Comparison of ENCODE assay signal across 29 cellular contexts in genomic region chr12:14213542-14213941, GRCh38.
DNase-seq lines count a peak whose midpoint lies in the region; ATAC-seq, FAIRE-seq and TF ChIP-seq lines count a peak whose summit lies in the region.
"Had no signal": no experiment of that assay in that cellular context is flagged by ENCODE, and none has a peak within 500 bp of the region (broad histone marks: within the 10 kb centered on the region; RNA-seq: fewer than 3 reads in every experiment).

No MANE protein-coding gene starts in this region.

- in situ Hi-C loops in transverse colon (cut with MboI; ENCODE audit: low pct_ligation_motif_present in 1 of 4, low pct_unique_long_range_greater_than_20kb in 1 of 4, low sequenced_read_pairs in 3 of 4) = no loop called here

- H3K36me3 ChIP-seq in colonic mucosa = no peaks in the 10 kb centered on the region
- no peaks in the 10 kb centered on the region for H3K36me3 ChIP-seq in transverse colon
- H3K36me3 ChIP-seq: pancreas, Peyer's patch, right atrium auricular region, thoracic aorta had no signal

- TF ChIP-seq RAD21 in Ishikawa (IDR thresholded peaks at IDR 0.05; ENCODE audit: low read depth) = no peak

- TF ChIP-seq CTCF in colonic mucosa (IDR thresholded peaks at IDR 0.05) (no peak), mesothelial cell of epicardium (IDR thresholded peaks at IDR 0.05; ENCODE audit: unreplicated experiment) (no peak), transverse colon (IDR thresholded peaks at IDR 0.05) (no peak)

- WGBS in transverse colon (ENCODE audit: low coverage in 1 of 2), 2 donors = 72 to 83% methylated on average over 1 of the region's 1 CpG

- peaks cover 7% of the 10 kb centered on the region for H3K36me3 Mint-ChIP-seq in mesothelial cell of epicardium
- H3K36me3 Mint-ChIP-seq: stimulated activated memory B cell treated with anti-CD40 and anti-IgM and Interleukin-4, amounts not matched to agents 10 μg/mL and 1 μg/mL and 100 μg/mL, for 72 hours had no signal

- peak overlapping the region in 1 of 2 donors; percentile 28 for H3K9ac ChIP-seq in colonic mucosa (ENCODE audit: low read depth in 2 of 2, low read length in 2 of 2)

- no peaks in the 10 kb centered on the region for H3K27me3 ChIP-seq in colonic mucosa
- no peaks in the 10 kb centered on the region for H3K27me3 ChIP-seq in transverse colon
- H3K27me3 ChIP-seq: pancreas, Peyer's patch, right atrium auricular region had no signal

- H3K27ac ChIP-seq in colonic mucosa (peak overlapping the region; percentile 82), transverse colon (peak overlapping the region; percentile 77 to 89 (median 80))
- H3K27ac ChIP-seq: pancreas, right atrium auricular region, thoracic aorta had no signal

- H3K4me3 ChIP-seq in colonic mucosa (no peak overlapping the region), transverse colon (no peak overlapping the region)
- H3K4me3 ChIP-seq: lung, pancreas, Peyer's patch, right atrium auricular region, thoracic aorta had no signal

- no peak overlapping the region for H3K4me3 Mint-ChIP-seq in mesothelial cell of epicardium
- H3K4me3 Mint-ChIP-seq: activated CD8-positive, alpha-beta T cell treated with anti-CD3 and anti-CD28 coated beads, Interleukin-2, amount 10 ng/mL, durations not matched to agents 7 days and 5 days; naive thymus-derived CD4-positive, alpha-beta T cell; stimulated activated memory B cell treated with anti-CD40 and anti-IgM and Interleukin-4, amounts not matched to agents 10 μg/mL and 1 μg/mL and 100 μg/mL, for 72 hours had no signal

- DNase-seq in colonic mucosa (no peak), mesothelial cell of epicardium (ENCODE audit: low spot score in 2 of 2, unreplicated experiment in 2 of 2) (no peak), transverse colon (no peak), urothelium cell line (ENCODE audit: low spot score) (no peak), GM19239 (ENCODE audit: insufficient read length, low spot score) (no peak)
- DNase-seq: activated CD8-positive, alpha-beta T cell treated with anti-CD3 and anti-CD28 coated beads, Interleukin-2, amount 10 ng/mL, durations not matched to agents 7 days and 5 days; activated gamma-delta T cell; activated T-cell treated with anti-CD3 and anti-CD28 coated beads for 4 hours; effector CD4-positive, alpha-beta T cell; hippocampal formation; KG1; MV-4-11; naive thymus-derived CD4-positive, alpha-beta T cell; NCI-H510A; pancreas; Peyer's patch; stimulated activated CD4-positive, alpha-beta T cell treated with anti-CD3 and anti-CD28 coated beads, Interleukin-4, amount 100 ng/mL, for 1 hour; T-helper 1 cell had no signal

- H3K9me3 Mint-ChIP-seq in mesothelial cell of epicardium = peaks cover 4% of the 10 kb centered on the region
- H3K9me3 Mint-ChIP-seq: stimulated activated memory B cell treated with anti-CD40 and anti-IgM and Interleukin-4, amounts not matched to agents 10 μg/mL and 1 μg/mL and 100 μg/mL, for 72 hours had no signal

- ATAC-seq in GM21619 (IDR thresholded peaks at IDR 0.05; ENCODE audit: unreplicated experiment) = no peak
- ATAC-seq: activated CD8-positive, alpha-beta T cell treated with anti-CD3 and anti-CD28 coated beads, Interleukin-2, amount 10 ng/mL, durations not matched to agents 7 days and 5 days; esophagus mucosa; naive thymus-derived CD4-positive, alpha-beta T cell; stimulated activated memory B cell treated with anti-CD40 and anti-IgM and Interleukin-4, amounts not matched to agents 10 μg/mL and 1 μg/mL and 100 μg/mL, for 72 hours had no signal

- intact Hi-C loops in colonic mucosa (cut with DNase I) = no loop called here
- intact Hi-C loops in transverse colon (cut with DNase I; ENCODE audit: low total_unique reads) = no loop called here

- H3K27me3 Mint-ChIP-seq in mesothelial cell of epicardium (ENCODE audit: low read depth) = no peaks in the 10 kb centered on the region
- H3K27me3 Mint-ChIP-seq: naive thymus-derived CD4-positive, alpha-beta T cell; stimulated activated memory B cell treated with anti-CD40 and anti-IgM and Interleukin-4, amounts not matched to agents 10 μg/mL and 1 μg/mL and 100 μg/mL, for 72 hours had no signal

- FAIRE-seq in urothelium cell line (lab: Jason Lieb, UNC) (no peak), GM19239 (lab: Jason Lieb, UNC) (no peak)
- FAIRE-seq: D721Med, frontal cortex, islet of Langerhans, pancreas, TTC549 had no signal

- H3K9me3 ChIP-seq in colonic mucosa (no peaks in the 10 kb centered on the region), transverse colon (no peaks in the 10 kb centered on the region)
- H3K9me3 ChIP-seq: pancreas, Peyer's patch, thoracic aorta had no signal

- H3K4me1 ChIP-seq in colonic mucosa = peaks cover 3% of the 10 kb centered on the region
- peaks cover 12 to 67% (median 47%) of the 10 kb centered on the region in 4 donors for H3K4me1 ChIP-seq in transverse colon
- H3K4me1 ChIP-seq: right atrium auricular region had no signal

- no peak for TF ChIP-seq POLR2A in transverse colon (IDR thresholded peaks at IDR 0.05)

- peak overlapping the region; percentile 85 for H3K27ac Mint-ChIP-seq in mesothelial cell of epicardium
- H3K27ac Mint-ChIP-seq: activated CD8-positive, alpha-beta T cell treated with anti-CD3 and anti-CD28 coated beads, Interleukin-2, amount 10 ng/mL, durations not matched to agents 7 days and 5 days; naive thymus-derived CD4-positive, alpha-beta T cell; stimulated activated memory B cell treated with anti-CD40 and anti-IgM and Interleukin-4, amounts not matched to agents 10 μg/mL and 1 μg/mL and 100 μg/mL, for 72 hours had no signal

- H3K4me1 Mint-ChIP-seq in mesothelial cell of epicardium = peaks cover 44% of the 10 kb centered on the region

- TF ChIP-seq EP300 in Ishikawa (IDR thresholded peaks at IDR 0.05; ENCODE audit: borderline replicate concordance) (peak; percentile 90), transverse colon (IDR thresholded peaks at IDR 0.05; ENCODE audit: low read depth) (no peak)

TF ChIP-seq in Ishikawa, 13 proteins besides CTCF, POLR2A, EP300 and RAD21:
- TF ChIP-seq CEBPB (IDR thresholded peaks at IDR 0.05) (no peak), USF1 (IDR thresholded peaks at IDR 0.05) (no peak), FOXM1 (IDR thresholded peaks at IDR 0.05; ENCODE audit: borderline replicate concordance, low read depth) (peak; percentile 53; the same call in 1 of the 2 replicates), TEAD4 (IDR thresholded peaks at IDR 0.05) (peak; percentile 94), MAX (IDR thresholded peaks at IDR 0.05) (no peak), TCF12 (IDR thresholded peaks at IDR 0.05; ENCODE audit: low read depth) (peak; percentile 70; the same call in 1 of the 2 replicates), REST (IDR thresholded peaks at IDR 0.05; ENCODE audit: low read depth) (no peak), EGR1 (IDR thresholded peaks at IDR 0.05) (no peak), NFIC (IDR thresholded peaks at IDR 0.05) (peak; percentile 64; the same call in 1 of the 2 replicates), TAF1 (IDR thresholded peaks at IDR 0.05; ENCODE audit: low read depth) (no peak), ZBTB7A (IDR thresholded peaks at IDR 0.05; ENCODE audit: low read depth) (no peak), YY1 (IDR thresholded peaks at IDR 0.05; ENCODE audit: low read depth) (no peak), CREB1 (IDR thresholded peaks at IDR 0.05; ENCODE audit: low read depth) (no peak)
